9 cellular contexts compared by ENCODE assay signal in genomic region chr11:68003846-68004550, GRCh38. TPM values are rescaled to one million over a fixed set of nuclear protein-coding genes. Genes with fewer than 3 reads are reported as not detected.
DNase-seq lines count a peak whose midpoint lies in the region; ATAC-seq and TF ChIP-seq lines count a peak whose summit lies in the region.
"Had no signal": no experiment of that assay in that cellular context is flagged by ENCODE, and none has a peak within 500 bp of the region (broad histone marks: within the 10 kb centered on the region; RNA-seq: fewer than 3 reads in every experiment).

UNC93B1 (minus strand) TSS chr11:68004097; CDS start chr11:68004043, 54 bp downstream.

- no peak for TF ChIP-seq RAD21 in Ishikawa (IDR thresholded peaks at IDR 0.05; ENCODE audit: low read depth)

- H3K36me3 ChIP-seq in CD4-positive, CD25-positive, alpha-beta regulatory T cell (ENCODE audit: control insufficient read depth, insufficient read depth, low read length): no peaks in the 10 kb centered on the region
- H3K36me3 ChIP-seq in vagina: no peaks in the 10 kb centered on the region

- H3K4me3 Mint-ChIP-seq in CD4-positive, CD25-positive, alpha-beta regulatory T cell: peak within 1 kb of the TSS; percentile 72 to 93 (median 86)
- H3K4me3 Mint-ChIP-seq in activated naive CD8-positive, alpha-beta T cell treated with anti-CD3 and anti-CD28 coated beads, Interleukin-2, amount 10 ng/mL, durations not matched to agents 7 days and 5 days: peak within 1 kb of the TSS; percentile 89

- no peaks in the 10 kb centered on the region for H3K9me3 Mint-ChIP-seq in CD4-positive, CD25-positive, alpha-beta regulatory T cell
- no peaks in the 10 kb centered on the region for H3K9me3 Mint-ChIP-seq in activated naive CD8-positive, alpha-beta T cell treated with anti-CD3 and anti-CD28 coated beads, Interleukin-2, amount 10 ng/mL, durations not matched to agents 7 days and 5 days

- no peak for TF ChIP-seq CTCF in vagina (IDR thresholded peaks at IDR 0.05)

- peaks cover 4% of the 10 kb centered on the region for H3K27me3 Mint-ChIP-seq in CD4-positive, CD25-positive, alpha-beta regulatory T cell
- H3K27me3 Mint-ChIP-seq in activated naive CD8-positive, alpha-beta T cell treated with anti-CD3 and anti-CD28 coated beads, Interleukin-2, amount 10 ng/mL, durations not matched to agents 7 days and 5 days: no peaks in the 10 kb centered on the region

- peak within 1 kb of the TSS; percentile 53 for H3K4me3 ChIP-seq in CD4-positive, CD25-positive, alpha-beta regulatory T cell (ENCODE audit: low read depth, low read length)
- peak within 1 kb of the TSS; percentile 71 to 84 for H3K4me3 ChIP-seq in vagina

- TF ChIP-seq EP300 in Ishikawa (IDR thresholded peaks at IDR 0.05; ENCODE audit: borderline replicate concordance): 0 out of 2 replicates have a peak, but pooled peaks have one; percentile 29

- TF ChIP-seq POLR2A in vagina (IDR thresholded peaks at IDR 0.05): peak in 1 of 2 donors; percentile 26

- POLR2A ChIA-PET in activated naive CD8-positive, alpha-beta T cell treated with anti-CD3 and anti-CD28 coated beads, Interleukin-2, amount 10 ng/mL, durations not matched to agents 7 days and 5 days (lab: Charles Lee): interaction anchor here (2.5 kb wide), 1 partner anchor 34 kb away, joined by 12 read pairs; the partner anchor contains the start of gene TCIRG1

- peak; percentile 60 to 88 (median 73) for DNase-seq in CD4-positive, CD25-positive, alpha-beta regulatory T cell
- DNase-seq in SW 1271 (lab: John Stamatoyannopoulos, UW): peak; percentile 73 to 82
- peak; percentile 90 for DNase-seq in activated naive CD8-positive, alpha-beta T cell treated with anti-CD3 and anti-CD28 coated beads, Interleukin-2, amount 10 ng/mL, durations not matched to agents 7 days and 5 days
- DNase-seq in left cardiac atrium: peak; percentile 93
- DNase-seq in pulmonary artery endothelial cell (ENCODE audit: low read depth, low spot score): no peak
- DNase-seq in vagina (ENCODE audit: extremely low spot score in 2 of 2): no peak

- peak within 1 kb of the TSS; percentile 63 for H3K27ac ChIP-seq in CD4-positive, CD25-positive, alpha-beta regulatory T cell (ENCODE audit: insufficient read depth, low read length, poor library complexity, severe bottlenecking)
- peak within 1 kb of the TSS; percentile 78 for H3K27ac ChIP-seq in vagina
- H3K27ac ChIP-seq: epithelial cell of prostate had no signal

- H3K36me3 Mint-ChIP-seq in CD4-positive, CD25-positive, alpha-beta regulatory T cell: no peaks in the 10 kb centered on the region
- H3K36me3 Mint-ChIP-seq in activated naive CD8-positive, alpha-beta T cell treated with anti-CD3 and anti-CD28 coated beads, Interleukin-2, amount 10 ng/mL, durations not matched to agents 7 days and 5 days: peaks cover 10% of the 10 kb centered on the region

- intact Hi-C loops in left cardiac atrium (cut with DNase I) (no loop called here), vagina (cut with DNase I) (no loop called here)

- H3K27me3 ChIP-seq in CD4-positive, CD25-positive, alpha-beta regulatory T cell (ENCODE audit: control insufficient read depth, insufficient read depth, low read length): no peaks in the 10 kb centered on the region
- H3K27me3 ChIP-seq in vagina: no peaks in the 10 kb centered on the region

- H3K4me1 Mint-ChIP-seq in CD4-positive, CD25-positive, alpha-beta regulatory T cell: peaks cover 0 to 21% (median 9%) of the 10 kb centered on the region in 4 donors
- H3K4me1 Mint-ChIP-seq in activated naive CD8-positive, alpha-beta T cell treated with anti-CD3 and anti-CD28 coated beads, Interleukin-2, amount 10 ng/mL, durations not matched to agents 7 days and 5 days: peaks cover 25% of the 10 kb centered on the region

- H3K27ac Mint-ChIP-seq in CD4-positive, CD25-positive, alpha-beta regulatory T cell: peak within 1 kb of the TSS in 2 of 3 donors; percentile 89 to 94
- peak within 1 kb of the TSS; percentile 86 for H3K27ac Mint-ChIP-seq in activated naive CD8-positive, alpha-beta T cell treated with anti-CD3 and anti-CD28 coated beads, Interleukin-2, amount 10 ng/mL, durations not matched to agents 7 days and 5 days

- peaks cover 11% of the 10 kb centered on the region for H3K4me1 ChIP-seq in CD4-positive, CD25-positive, alpha-beta regulatory T cell (ENCODE audit: control insufficient read depth, insufficient read depth, low read length, poor library complexity, severe bottlenecking)
- H3K4me1 ChIP-seq in vagina: peaks cover 35% of the 10 kb centered on the region

- ATAC-seq in CD4-positive, CD25-positive, alpha-beta regulatory T cell (ENCODE audit: low read depth in 2 of 2): peak; percentile 84 to 85
- ATAC-seq in GM19438 (IDR thresholded peaks at IDR 0.05; ENCODE audit: low read depth, unreplicated experiment): peak; percentile 58
- ATAC-seq in activated naive CD8-positive, alpha-beta T cell treated with anti-CD3 and anti-CD28 coated beads, Interleukin-2, amount 10 ng/mL, durations not matched to agents 7 days and 5 days (ENCODE audit: low read depth): peak; percentile 88
- ATAC-seq in left cardiac atrium: peak; percentile 90 to 96

- no peaks in the 10 kb centered on the region for H3K9me3 ChIP-seq in CD4-positive, CD25-positive, alpha-beta regulatory T cell (ENCODE audit: control insufficient read depth in 2 of 2, low read length in 2 of 2)
- no peaks in the 10 kb centered on the region for H3K9me3 ChIP-seq in vagina

TF ChIP-seq in Ishikawa, 13 proteins besides CTCF, POLR2A, EP300 and RAD21:
- TF ChIP-seq CREB1 (IDR thresholded peaks at IDR 0.05; ENCODE audit: low read depth) (peak; percentile 20; the same call in 1 of the 2 replicates), MAX (IDR thresholded peaks at IDR 0.05) (peak; percentile 73), ZBTB7A (IDR thresholded peaks at IDR 0.05; ENCODE audit: low read depth) (no peak), YY1 (IDR thresholded peaks at IDR 0.05; ENCODE audit: low read depth) (no peak), EGR1 (IDR thresholded peaks at IDR 0.05) (0 out of 2 replicates have a peak, but pooled peaks have one; percentile 28), CEBPB (IDR thresholded peaks at IDR 0.05) (no peak), TAF1 (IDR thresholded peaks at IDR 0.05; ENCODE audit: low read depth) (0 out of 2 replicates have a peak, but pooled peaks have one; percentile 48), USF1 (IDR thresholded peaks at IDR 0.05) (peak; percentile 77), TCF12 (IDR thresholded peaks at IDR 0.05; ENCODE audit: low read depth) (0 out of 2 replicates have a peak, but pooled peaks have one; percentile 24), FOXM1 (IDR thresholded peaks at IDR 0.05; ENCODE audit: borderline replicate concordance, low read depth) (no peak), TEAD4 (IDR thresholded peaks at IDR 0.05) (no peak)
TF ChIP-seq in Ishikawa: peak in this region for 6.

RNA-seq across cellular contexts. Expression of gene UNC93B1, which starts in this region (rescaled TPM):
- total RNA-seq in CD4-positive, CD25-positive, alpha-beta regulatory T cell: 19.0 TPM
- polyA plus RNA-seq in CD4-positive, CD25-positive, alpha-beta regulatory T cell: 10 to 100 TPM; 12.8 to 16.0 (median 13.9) TPM
- 10 to 100 TPM; 35.1 to 42.6 TPM for total RNA-seq in activated naive CD8-positive, alpha-beta T cell treated with anti-CD3 and anti-CD28 coated beads, Interleukin-2, amount 10 ng/mL, durations not matched to agents 7 days and 5 days
- total RNA-seq in left cardiac atrium: 10 to 100 TPM; 12.5 to 15.1 TPM
- total RNA-seq in pulmonary artery endothelial cell: 14.7 and 16.0 TPM in 2 replicates
- total RNA-seq in vagina: 30.4 TPM

Comparison
In these comparisons a context has a peak if more than half of its experiments do, and no peak if none do; other contexts are left out.
1. DNase-seq: peak in CD4-positive, CD25-positive, alpha-beta regulatory T cell (3 of 3), SW 1271 (2 of 2), activated naive CD8-positive, alpha-beta T cell treated with anti-CD3 and anti-CD28 coated beads, Interleukin-2, amount 10 ng/mL, durations not matched to agents 7 days and 5 days (single experiment) and left cardiac atrium (single experiment); none in pulmonary artery endothelial cell (single experiment) and vagina (0 of 2).
2. Peak in every context shown above with its lines, with median percentiles within 50 percentile points of each other: ATAC-seq.